8 cellular contexts compared by ENCODE assay signal in the genomic region with DNA sequence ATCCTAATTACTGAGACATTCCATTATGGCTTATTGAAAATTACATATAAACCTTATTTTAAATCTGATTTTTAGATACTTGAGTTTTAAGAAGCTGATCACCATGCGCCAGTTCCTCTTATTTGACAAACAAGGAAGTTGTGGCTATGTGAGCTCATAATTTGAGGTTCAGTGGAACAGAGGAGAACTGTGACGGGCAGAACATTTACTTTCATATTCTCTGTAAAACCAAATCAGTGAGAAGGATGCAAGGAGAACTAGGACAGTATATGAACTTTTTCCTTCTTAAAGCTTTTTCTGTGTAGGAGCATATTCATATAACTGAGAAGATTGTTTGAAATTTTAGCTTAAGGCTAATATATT. TPM values are rescaled to one million over a fixed set of nuclear protein-coding genes. Genes with fewer than 3 reads are reported as not detected.
DNase-seq lines count a peak whose midpoint lies in the region; ATAC-seq and TF ChIP-seq lines count a peak whose summit lies in the region.

No MANE protein-coding gene starts in this region.

- 100% methylated on average over 1 of the region's 2 CpGs for WGBS in mesenchymal stem cell

- H2BK5ac ChIP-seq in mesenchymal stem cell (ENCODE audit: low read depth, low read length, poor library complexity, severe bottlenecking): no peak overlapping the region

- no peak overlapping the region for H4K8ac ChIP-seq in mesenchymal stem cell (ENCODE audit: low read length)

- ATAC-seq in GM18867 (IDR thresholded peaks at IDR 0.05; ENCODE audit: unreplicated experiment) (peak; percentile 89), HG03025 (IDR thresholded peaks at IDR 0.05; ENCODE audit: low FRiP score, unreplicated experiment) (peak; percentile 83), memory B cell (ENCODE audit: low read depth) (peak; percentile 71), foreskin keratinocyte (no peak)

- no peak overlapping the region for H2AK5ac ChIP-seq in mesenchymal stem cell (ENCODE audit: low read length, severe bottlenecking)

- peaks cover 5% of the 10 kb centered on the region for H3K36me3 Mint-ChIP-seq in memory B cell

- peak; percentile 64 for DNase-seq in Ammon's horn (ENCODE audit: low spot score)
- DNase-seq in SKM-1 (lab: John Stamatoyannopoulos, UW; ENCODE audit: unreplicated experiment): peak; percentile 89
- DNase-seq in memory B cell (ENCODE audit: low spot score in 2 of 2): peak in 1 of 2 donors; percentile 63
- DNase-seq in mesenchymal stem cell: no peak
- DNase-seq in cerebellar nuclear complex (lab: John Stamatoyannopoulos, UW): no peak
- no peak for DNase-seq in foreskin keratinocyte

- no peak overlapping the region for H3K18ac ChIP-seq in mesenchymal stem cell (ENCODE audit: low read depth in 1 of 2, low read length in 2 of 2)

- no peak overlapping the region for H2BK12ac ChIP-seq in mesenchymal stem cell (ENCODE audit: low read length in 2 of 2)

- H3K14ac ChIP-seq in mesenchymal stem cell (ENCODE audit: low read length in 2 of 2): no peak overlapping the region

- H2BK120ac ChIP-seq in mesenchymal stem cell (ENCODE audit: low read depth, low read length): no peak overlapping the region

- H3K27ac ChIP-seq in mesenchymal stem cell (ENCODE audit: low read length, poor library complexity, severe bottlenecking) (no peak overlapping the region), foreskin keratinocyte (no peak overlapping the region)

- peaks cover 43% of the 10 kb centered on the region for H3K4me1 Mint-ChIP-seq in memory B cell

- H4K91ac ChIP-seq in mesenchymal stem cell (ENCODE audit: low read length): no peak overlapping the region

- H3K27me3 ChIP-seq in mesenchymal stem cell (ENCODE audit: control insufficient read depth in 1 of 2, insufficient read depth in 1 of 2, low read length in 2 of 2) (no peaks in the 10 kb centered on the region), foreskin keratinocyte (no peaks in the 10 kb centered on the region)

- H3K27me3 Mint-ChIP-seq in memory B cell: no peaks in the 10 kb centered on the region

- H2AFZ ChIP-seq in mesenchymal stem cell (ENCODE audit: low read depth, low read length): no peak overlapping the region

- no peak overlapping the region for H3K4ac ChIP-seq in mesenchymal stem cell (ENCODE audit: low read depth in 1 of 2, low read length in 2 of 2)

- H3K79me1 ChIP-seq in mesenchymal stem cell (replicated peaks; ENCODE audit: low read length, poor library complexity, severe bottlenecking): peaks cover 37% of the 10 kb centered on the region

- H3K9me3 ChIP-seq in mesenchymal stem cell (ENCODE audit: control insufficient read depth, low read length): no peaks in the 10 kb centered on the region

- no peak overlapping the region for H3K9ac ChIP-seq in mesenchymal stem cell (ENCODE audit: low read length)

- H2BK15ac ChIP-seq in mesenchymal stem cell (ENCODE audit: low read depth, poor library complexity, severe bottlenecking): no peak overlapping the region

- H3K36me3 ChIP-seq in mesenchymal stem cell (ENCODE audit: control insufficient read depth in 1 of 2, insufficient read depth in 2 of 2, low read depth in 1 of 2, low read length in 2 of 2): no peaks in the 10 kb centered on the region

- no peaks in the 10 kb centered on the region for H3K9me3 Mint-ChIP-seq in memory B cell

- H3K4me3 ChIP-seq in mesenchymal stem cell (ENCODE audit: insufficient read depth in 1 of 2, low read depth in 1 of 2, low read length in 2 of 2): no peak overlapping the region

- H3K4me1 ChIP-seq in mesenchymal stem cell (ENCODE audit: control insufficient read depth, insufficient read depth, low read depth, low read length): no peaks in the 10 kb centered on the region
- no peaks in the 10 kb centered on the region for H3K4me1 ChIP-seq in foreskin keratinocyte

- no peak overlapping the region for H3K4me2 ChIP-seq in mesenchymal stem cell (ENCODE audit: low read length, poor library complexity, severe bottlenecking)

- H3K23ac ChIP-seq in mesenchymal stem cell (ENCODE audit: low read length in 2 of 2): no peak overlapping the region

- peak overlapping the region; percentile 94 for H3K27ac Mint-ChIP-seq in memory B cell

- TF ChIP-seq CTCF in foreskin keratinocyte (conservative IDR thresholded peaks at IDR 0.05): no peak

- peak overlapping the region; percentile 64 for H3K4me3 Mint-ChIP-seq in memory B cell

RNA-seq across cellular contexts. Expression of gene STIM2, which starts 25.3 kb away (rescaled TPM):
- polyA plus RNA-seq in mesenchymal stem cell (2013, experiment 1 of 2): 22.3 TPM
- polyA plus RNA-seq in mesenchymal stem cell (2013, experiment 2 of 2): 20.4 TPM
- 18.0 and 18.7 TPM in 2 replicates for total RNA-seq in foreskin keratinocyte
- polyA plus RNA-seq in foreskin keratinocyte: 8.4 and 8.6 TPM in 2 replicates

Comparison
In these comparisons a context has a peak if more than half of its experiments do, and no peak if none do; other contexts are left out.
1. DNase-seq: peak in Ammon's horn (single experiment) and SKM-1 (single experiment); none in mesenchymal stem cell (single experiment), cerebellar nuclear complex (0 of 2) and foreskin keratinocyte (0 of 2).